ENCODE assay signal across 27 cellular contexts in the genomic region with DNA sequence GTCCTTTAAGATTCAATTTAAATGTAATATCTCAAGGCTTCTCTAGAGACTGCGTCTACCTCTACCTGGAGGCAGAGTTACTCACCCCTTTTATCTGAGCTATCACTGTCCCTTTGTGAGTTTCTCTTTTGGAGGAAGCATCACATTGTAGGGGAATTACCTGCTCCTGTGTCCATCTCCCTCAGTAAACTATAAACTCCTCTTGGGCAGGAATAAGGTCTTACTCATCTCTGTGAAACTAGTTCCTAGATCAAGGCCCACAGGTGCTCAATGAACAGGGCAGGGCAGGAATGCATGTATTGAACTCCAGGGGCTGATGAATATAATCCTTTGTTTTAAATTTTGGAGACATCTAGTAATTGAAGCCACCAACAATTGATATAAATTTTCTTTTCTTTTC.
"Had no signal": no experiment of that assay in that cellular context is flagged by ENCODE, and none has a peak within 500 bp of the region (broad histone marks: within the 10 kb centered on the region; RNA-seq: fewer than 3 reads in every experiment).

No MANE protein-coding gene starts in this region.

- H3K9me3 ChIP-seq: ascending aorta had no signal

- DNase-seq: activated CD4-positive, alpha-beta memory T cell treated with anti-CD3 and anti-CD28 coated beads, Interleukin-2, amount 10 ng/mL, durations not matched to agents 7 days and 5 days; activated CD4-positive, alpha-beta T cell treated with anti-CD3 and anti-CD28 coated beads for 1 hour; activated CD4-positive, alpha-beta T cell treated with anti-CD3 and anti-CD28 coated beads, Interleukin-2, amount 10 ng/mL, durations not matched to agents 7 days and 5 days; activated CD4-positive, alpha-beta T cell treated with anti-CD3 and anti-CD28 coated beads, Interleukin-2, amount 50 U/mL, for 48 hours; activated CD4-positive, CD25-positive, alpha-beta regulatory T cell; activated CD8-positive, alpha-beta memory T cell treated with anti-CD3 and anti-CD28 coated beads for 24 hours; activated CD8-positive, alpha-beta memory T cell treated with anti-CD3 and anti-CD28 coated beads, Interleukin-2, amount 10 ng/mL, durations not matched to agents 7 days and 5 days; activated CD8-positive, alpha-beta memory T cell treated with anti-CD3 and anti-CD28 coated beads, Interleukin-2, amount 50 U/mL, for 48 hours; activated CD8-positive, alpha-beta T cell treated with anti-CD3 and anti-CD28 coated beads, Interleukin-2, amount 10 ng/mL, durations not matched to agents 7 days and 5 days; activated effector memory CD4-positive, alpha-beta T cell treated with Interleukin-2 at 50 U/mL for 16 hours; activated gamma-delta T cell; activated naive CD4-positive, alpha-beta T cell treated with anti-CD3 and anti-CD28 coated beads, Interleukin-2, amount 10 ng/mL, durations not matched to agents 7 days and 5 days; activated naive CD4-positive, alpha-beta T cell treated with Interleukin-2 at 50 U/mL for 16 hours; activated naive CD8-positive, alpha-beta T cell treated with anti-CD3 and anti-CD28 coated beads, Interleukin-2, amount 10 ng/mL, durations not matched to agents 7 days and 5 days; activated naive CD8-positive, alpha-beta T cell treated with anti-CD3 and anti-CD28 coated beads, Interleukin-2, amount 50 U/mL, for 24 hours; activated T-cell treated with anti-CD3 and anti-CD28 coated beads, Interleukin-2, amount 50 U/mL, for 24 hours; activated T-cell treated with anti-CD3 and anti-CD28 coated beads, Interleukin-2, amount 50 U/mL, for 48 hours; amygdala; anterior cingulate cortex; central memory CD4-positive, alpha-beta T cell; T-helper 1 cell; T-helper 9 cell had no signal

- H3K4me3 ChIP-seq: ascending aorta had no signal

- ATAC-seq: activated CD4-positive, alpha-beta T cell treated with anti-CD3 and anti-CD28 coated beads for 36 hours; activated CD4-positive, CD25-positive, alpha-beta regulatory T cell treated with anti-CD3 and anti-CD28 coated beads, Interleukin-2, amount 50 U/mL, for 24 hours; activated CD8-positive, alpha-beta memory T cell treated with anti-CD3 and anti-CD28 coated beads, Interleukin-2, amount 10 ng/mL, durations not matched to agents 7 days and 5 days; activated CD8-positive, alpha-beta T cell treated with anti-CD3 and anti-CD28 coated beads, Interleukin-2, amount 10 ng/mL, durations not matched to agents 7 days and 5 days; activated naive CD8-positive, alpha-beta T cell treated with anti-CD3 and anti-CD28 coated beads, Interleukin-2, amount 50 U/mL, for 24 hours had no signal

- H3K27ac ChIP-seq: ascending aorta, WERI-Rb-1 had no signal

- H3K4me1 ChIP-seq: ascending aorta had no signal

- H3K27me3 ChIP-seq: ascending aorta had no signal

- FAIRE-seq: TTC549 had no signal

- H3K36me3 ChIP-seq: ascending aorta, WERI-Rb-1 had no signal
